ENCODE assay signal across 29 cellular contexts in the genomic region with DNA sequence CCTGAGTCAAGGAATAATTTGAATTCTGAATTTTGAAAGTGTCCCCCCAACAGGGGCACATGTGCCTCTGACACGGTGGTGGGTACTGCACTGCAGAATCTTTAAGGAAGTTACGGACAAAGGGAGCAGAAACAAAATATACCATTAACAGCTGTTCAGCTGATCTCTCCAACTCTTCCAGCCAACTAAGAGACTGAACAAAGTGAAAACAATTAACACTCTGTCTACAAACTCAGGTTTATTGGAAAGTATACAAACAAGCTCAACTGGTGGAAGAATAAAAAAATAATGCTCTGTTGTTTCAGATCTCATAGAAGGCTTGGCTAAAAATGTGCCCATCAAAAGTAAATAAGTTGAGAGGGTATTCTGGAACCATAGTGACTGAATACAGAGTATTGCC. TPM values are rescaled to one million over a fixed set of nuclear protein-coding genes. Genes with fewer than 3 reads are reported as not detected.
"Had no signal": no experiment of that assay in that cellular context is flagged by ENCODE, and none has a peak within 500 bp of the region (broad histone marks: within the 10 kb centered on the region; RNA-seq: fewer than 3 reads in every experiment).

No MANE protein-coding gene starts in this region.

- H3K4me1 ChIP-seq: ascending aorta, body of pancreas had no signal

- DNase-seq: activated CD4-positive, alpha-beta T cell treated with anti-CD3 and anti-CD28 coated beads, Interleukin-2, amount 10 ng/mL, durations not matched to agents 24 days and 14 days; activated CD4-positive, alpha-beta T cell treated with anti-CD3 and anti-CD28 coated beads, Interleukin-2, amount 50 U/mL, for 48 hours; activated CD4-positive, CD25-positive, alpha-beta regulatory T cell treated with anti-CD3 and anti-CD28 coated beads, Interleukin-2, amount 50 U/mL, for 72 hours; activated CD8-positive, alpha-beta memory T cell treated with anti-CD3 and anti-CD28 coated beads, Interleukin-2, amount 10 ng/mL, durations not matched to agents 7 days and 5 days; activated effector memory CD4-positive, alpha-beta T cell treated with anti-CD3 and anti-CD28 coated beads, Interleukin-2, amount 50 U/mL, for 16 hours; activated naive CD4-positive, alpha-beta T cell treated with Interleukin-2 at 50 U/mL for 16 hours; activated naive CD8-positive, alpha-beta T cell treated with anti-CD3 and anti-CD28 coated beads, Interleukin-2, amount 50 U/mL, for 24 hours; activated T-cell treated with anti-CD3 and anti-CD28 coated beads, Interleukin-2, amount 50 U/mL, for 24 hours; amniotic stem cell; body of pancreas; MG63; NCI-H146; NCI-H187 treated with DMSO at 0.1 percent for 48 hours; NCI-H345; NCI-H524; NCI-H774; Peyer's patch; Right ventricle myocardium superior; SW 1271 had no signal

- H3K9me3 ChIP-seq: ascending aorta, body of pancreas, MG63, Peyer's patch, SJCRH30 had no signal

- FAIRE-seq: bronchial epithelial cell had no signal

- H3K27me3 Mint-ChIP-seq: activated naive CD8-positive, alpha-beta T cell treated with anti-CD3 and anti-CD28 coated beads, Interleukin-2, amount 50 U/mL, for 24 hours had no signal

- H3K4me3 ChIP-seq: ascending aorta, body of pancreas, MG63, Peyer's patch, SJCRH30 had no signal

- ATAC-seq: activated CD8-positive, alpha-beta memory T cell treated with anti-CD3 and anti-CD28 coated beads, Interleukin-2, amount 10 ng/mL, durations not matched to agents 7 days and 5 days; activated naive CD4-positive, alpha-beta T cell treated with anti-CD3 and anti-CD28 coated beads, Interleukin-2, amount 50 U/mL, for 72 hours; activated naive CD8-positive, alpha-beta T cell treated with anti-CD3 and anti-CD28 coated beads, Interleukin-2, amount 50 U/mL, for 24 hours; body of pancreas; SK-N-SH treated with all-trans-retinoic acid at 6 μM for 48 hours; WTC11 had no signal

- H3K36me3 ChIP-seq: ascending aorta, MG63, Peyer's patch, SJCRH30 had no signal

- H3K27ac ChIP-seq: ascending aorta, body of pancreas, Peyer's patch, RWPE1, SJCRH30 had no signal

- H3K4me3 Mint-ChIP-seq: activated CD4-positive, alpha-beta T cell treated with anti-CD3 and anti-CD28 coated beads, Interleukin-2, amount 10 ng/mL, durations not matched to agents 24 days and 14 days; activated CD8-positive, alpha-beta memory T cell treated with anti-CD3 and anti-CD28 coated beads, Interleukin-2, amount 10 ng/mL, durations not matched to agents 7 days and 5 days; activated naive CD8-positive, alpha-beta T cell treated with anti-CD3 and anti-CD28 coated beads, Interleukin-2, amount 50 U/mL, for 24 hours; activated T-cell treated with anti-CD3 and anti-CD28 coated beads, Interleukin-2, amount 50 U/mL, for 24 hours; central memory CD8-positive, alpha-beta T cell; T-helper 2 cell treated with Interferon-gamma antibody and Interleukin-4, amounts not matched to agents 5 μg/mL and 100 μg/mL, for 36 hours; WTC11 had no signal

- H3K4me1 Mint-ChIP-seq: activated CD4-positive, alpha-beta T cell treated with anti-CD3 and anti-CD28 coated beads, Interleukin-2, amount 10 ng/mL, durations not matched to agents 24 days and 14 days; activated CD8-positive, alpha-beta memory T cell treated with anti-CD3 and anti-CD28 coated beads, Interleukin-2, amount 10 ng/mL, durations not matched to agents 7 days and 5 days; activated naive CD8-positive, alpha-beta T cell treated with anti-CD3 and anti-CD28 coated beads, Interleukin-2, amount 50 U/mL, for 24 hours; central memory CD8-positive, alpha-beta T cell; WTC11 had no signal

- H3K9me3 Mint-ChIP-seq: activated CD4-positive, alpha-beta T cell treated with anti-CD3 and anti-CD28 coated beads, Interleukin-2, amount 10 ng/mL, durations not matched to agents 24 days and 14 days; activated naive CD4-positive, alpha-beta T cell treated with anti-CD3 and anti-CD28 coated beads, Interleukin-2, amount 50 U/mL, for 72 hours; activated naive CD8-positive, alpha-beta T cell treated with anti-CD3 and anti-CD28 coated beads, Interleukin-2, amount 50 U/mL, for 24 hours; activated T-cell treated with anti-CD3 and anti-CD28 coated beads, Interleukin-2, amount 50 U/mL, for 24 hours; central memory CD8-positive, alpha-beta T cell; T-helper 2 cell treated with Interferon-gamma antibody and Interleukin-4, amounts not matched to agents 5 μg/mL and 100 μg/mL, for 36 hours; WTC11 had no signal

- H3K36me3 Mint-ChIP-seq: activated CD8-positive, alpha-beta memory T cell treated with anti-CD3 and anti-CD28 coated beads, Interleukin-2, amount 10 ng/mL, durations not matched to agents 7 days and 5 days; activated naive CD4-positive, alpha-beta T cell treated with anti-CD3 and anti-CD28 coated beads, Interleukin-2, amount 50 U/mL, for 72 hours; WTC11 had no signal

- H3K27me3 ChIP-seq: ascending aorta, Peyer's patch, SJCRH30 had no signal

RNA-seq across cellular contexts. Expression of gene ASB4, which starts 34.4 kb away (rescaled TPM):
- total RNA-seq: activated CD4-positive, alpha-beta T cell treated with anti-CD3 and anti-CD28 coated beads, Interleukin-2, amount 10 ng/mL, durations not matched to agents 24 days and 14 days; activated CD8-positive, alpha-beta memory T cell treated with anti-CD3 and anti-CD28 coated beads, Interleukin-2, amount 10 ng/mL, durations not matched to agents 7 days and 5 days; activated naive CD4-positive, alpha-beta T cell treated with anti-CD3 and anti-CD28 coated beads, Interleukin-2, amount 50 U/mL, for 72 hours; body of pancreas; T-helper 1 cell treated with Interleukin-12 subunit alpha and Interleukin-12 subunit beta and Interleukin-4 antibody, amounts not matched to agents 30 ng/mL and 1 ng/mL, for 36 hours; WTC11 had no signal
